Comparison of ENCODE assay signal across 1 cellular context in the genomic region with DNA sequence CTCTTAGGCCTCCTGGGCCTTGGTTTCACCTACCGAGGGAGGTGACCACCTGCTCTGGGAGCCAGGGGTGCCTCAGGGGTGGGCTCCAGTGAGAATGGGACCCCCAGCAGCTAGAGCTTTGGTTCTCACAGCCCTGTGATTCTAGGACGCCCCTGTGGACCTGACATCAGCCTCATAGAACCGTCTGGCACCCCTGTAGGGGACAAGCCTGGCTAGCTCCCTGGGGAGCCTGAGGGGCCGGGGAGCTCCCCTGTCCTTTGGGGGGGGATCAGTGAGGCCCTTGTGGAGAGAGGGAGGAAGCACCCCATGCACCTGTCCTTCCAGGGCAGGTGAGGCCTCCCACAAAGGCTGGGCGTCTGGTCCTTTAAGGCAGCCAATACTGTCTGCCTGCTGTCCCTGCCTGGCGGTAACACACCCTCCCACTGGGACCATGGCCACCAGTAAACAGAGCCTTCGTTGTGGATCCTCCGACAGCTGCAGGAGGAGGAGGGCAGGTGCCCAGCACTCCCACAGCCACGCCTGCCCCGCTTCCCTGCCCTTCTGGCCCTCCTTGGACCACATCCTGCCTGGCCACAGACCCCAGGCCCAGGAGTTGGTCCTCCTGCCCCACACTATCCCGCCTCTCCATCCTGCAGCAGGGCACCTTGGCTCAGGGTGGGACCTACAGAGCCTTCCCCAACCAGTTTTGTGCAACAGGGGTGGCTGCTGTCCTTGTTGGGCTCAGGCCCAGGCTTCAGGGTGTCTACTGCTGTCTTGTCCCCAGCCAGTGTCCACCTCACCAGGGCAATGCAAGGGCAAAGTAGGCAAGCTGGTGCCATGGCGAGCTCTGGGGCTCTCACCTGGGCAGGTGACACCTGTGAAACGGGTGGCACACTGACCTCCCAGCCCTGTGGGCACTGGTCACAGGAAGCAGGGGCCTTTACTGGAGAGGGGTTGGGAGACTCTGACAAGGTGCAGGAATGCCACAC.
TF ChIP-seq lines count a peak whose summit lies in the region.

No MANE protein-coding gene starts in this region.

TF ChIP-seq in H1, 55 proteins besides CTCF, POLR2A, EP300 and RAD21:
- TF ChIP-seq GABPA (IDR thresholded peaks at IDR 0.05; ENCODE audit: borderline replicate concordance, insufficient read depth, low read length) (no peak), SIN3A (conservative IDR thresholded peaks at IDR 0.05 in 1 of 2, IDR thresholded peaks at IDR 0.05 in 1 of 2; ENCODE audit: low read depth in 1 of 2, low read length in 2 of 2) (no peak), HDAC6 (IDR thresholded peaks at IDR 0.05; ENCODE audit: low read depth, low read length) (no peak), SUZ12 (IDR thresholded peaks at IDR 0.05; ENCODE audit: low read length) (no peak)
